In genomic region chr18:31723998-31724711, GRCh38 we compare ENCODE assay signal across 8 cellular contexts.
DNase-seq lines count a peak whose midpoint lies in the region; ATAC-seq and TF ChIP-seq lines count a peak whose summit lies in the region.

No MANE protein-coding gene starts in this region.

- CTCF ChIA-PET in GM10248 (lab: Yijun Ruan, JAX): interaction anchor here (0.7 to 5.5 kb wide), 28 partner anchors 9 to 348 kb away, joined by 3 to 69 read pairs (median 5); no protein-coding TSS in a partner anchor

- POLR2A ChIA-PET in GM10248 (lab: Yijun Ruan, JAX): no interaction called here

- H3K36me3 ChIP-seq in rectal smooth muscle tissue (ENCODE audit: control insufficient read depth, insufficient read depth, low read length): no peaks in the 10 kb centered on the region

- ATAC-seq in HG03159 (IDR thresholded peaks at IDR 0.05; ENCODE audit: unreplicated experiment) (no peak), GM21717 (IDR thresholded peaks at IDR 0.05; ENCODE audit: unreplicated experiment) (no peak)

- H3K27me3 ChIP-seq in rectal smooth muscle tissue (ENCODE audit: control insufficient read depth, insufficient read depth, low read length): no peaks in the 10 kb centered on the region

- no peaks in the 10 kb centered on the region for H3K4me1 ChIP-seq in rectal smooth muscle tissue (ENCODE audit: control insufficient read depth, insufficient read depth, low read length)

- no peak for TF ChIP-seq CTCF in GM10248 (IDR thresholded peaks at IDR 0.05; ENCODE audit: control extremely low read depth, extremely low read depth, low read depth, missing control alignments)

- peak overlapping the region; percentile 15 for H3K27ac ChIP-seq in rectal smooth muscle tissue (ENCODE audit: low read depth, low read length)

- peak overlapping the region; percentile 70 for H3K4me3 ChIP-seq in rectal smooth muscle tissue (ENCODE audit: low read length)

- no peak overlapping the region for H3K9ac ChIP-seq in rectal smooth muscle tissue (ENCODE audit: low read length)

- DNase-seq in GM10248 (ENCODE audit: extremely low spot score) (peak; percentile 40), NCI-H2171 treated with DMSO at 0.1 percent for 48 hours (lab: John Stamatoyannopoulos, UW) (peak; percentile 22), fibroblast of peridontal ligament (ENCODE audit: extremely low read depth) (peak; percentile 16), GOT3 (lab: John Stamatoyannopoulos, UW) (no peak)
- DNase-seq in central memory CD4-positive, alpha-beta T cell: no peak

Comparison
In these comparisons a context has a peak if more than half of its experiments do, and no peak if none do; other contexts are left out.
1. DNase-seq: peak in GM10248 (single experiment), NCI-H2171 treated with DMSO at 0.1 percent for 48 hours (single experiment) and fibroblast of peridontal ligament (single experiment); none in GOT3 (single experiment) and central memory CD4-positive, alpha-beta T cell (single experiment).